ENCODE assay signal across 8 cellular contexts in the genomic region with DNA sequence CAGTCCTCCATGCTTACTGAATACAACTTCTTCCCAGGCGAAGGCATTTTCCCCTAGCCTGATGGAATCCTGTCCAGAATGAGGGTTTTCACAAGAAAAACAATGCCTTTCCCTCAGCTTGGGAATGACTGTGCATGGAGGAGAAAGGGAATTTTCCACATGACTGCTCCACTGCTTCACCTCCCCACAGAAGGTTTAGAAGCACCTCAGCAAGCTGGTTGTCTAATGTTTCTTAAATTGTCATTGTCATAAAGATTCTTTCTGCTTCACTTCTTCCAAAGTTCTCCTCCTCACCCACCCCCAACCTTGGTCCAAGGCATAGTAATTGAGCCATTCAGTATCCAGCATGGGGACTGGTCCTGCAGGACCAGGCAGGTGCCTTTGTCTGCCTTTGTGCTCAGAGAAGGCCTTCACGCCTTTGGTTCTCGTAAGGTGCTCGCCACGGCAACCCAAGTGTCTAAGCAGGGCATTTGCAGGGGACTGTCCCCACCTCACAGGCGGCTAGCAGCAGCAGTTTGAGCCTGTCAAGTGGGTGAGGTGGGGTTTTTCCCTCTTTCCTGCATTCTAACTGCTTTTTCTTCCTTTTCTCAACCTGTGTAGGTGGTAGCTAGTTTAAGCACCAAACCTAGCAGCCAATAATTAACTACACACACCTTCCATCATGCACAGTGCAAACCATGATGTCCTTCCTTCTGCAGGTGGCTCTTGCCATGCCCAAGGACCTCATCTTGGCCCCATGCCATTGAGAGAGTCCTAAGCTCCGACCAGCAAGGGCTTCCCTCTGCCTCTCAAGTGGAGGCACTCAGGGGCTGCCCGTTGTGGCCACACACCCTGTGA.
DNase-seq lines count a peak whose midpoint lies in the region; ATAC-seq and TF ChIP-seq lines count a peak whose summit lies in the region.

No MANE protein-coding gene starts in this region.

- H3K36me3 ChIP-seq in H7 (replicated peaks; ENCODE audit: control insufficient read depth, insufficient read depth, low read length) = no peaks in the 10 kb centered on the region

- H3K4me1 Mint-ChIP-seq in activated B cell treated with CpG ODN at 0.5 μM for 24 hours = peaks cover 69% of the 10 kb centered on the region

- peak; percentile 68 for ATAC-seq in HG02642 (IDR thresholded peaks at IDR 0.05; ENCODE audit: poor library complexity, unreplicated experiment)
- ATAC-seq in activated B cell treated with CpG ODN at 0.5 μM for 24 hours (ENCODE audit: low read depth) = peak; percentile 83

- H3K27ac Mint-ChIP-seq in activated B cell treated with CpG ODN at 0.5 μM for 24 hours = peak overlapping the region; percentile 64

- POLR2A ChIA-PET in activated B cell treated with CpG ODN at 0.5 μM for 24 hours (lab: Charles Lee) = interaction anchor here (1.1 to 1.4 kb wide), 2 partner anchors 11 to 102 kb away, joined by 4 read pairs; no protein-coding TSS in a partner anchor

- H3K36me3 Mint-ChIP-seq in activated B cell treated with CpG ODN at 0.5 μM for 24 hours (ENCODE audit: low read depth) = no peaks in the 10 kb centered on the region

- no peak overlapping the region for H3K4me3 ChIP-seq in H7 (ENCODE audit: insufficient read depth, low read depth, low read length)

- H3K27me3 ChIP-seq in H7 (ENCODE audit: control insufficient read depth, insufficient read depth, low read length) = no peaks in the 10 kb centered on the region; the same call in 1 of the 2 replicates

- H3K27me3 Mint-ChIP-seq in activated B cell treated with CpG ODN at 0.5 μM for 24 hours = no peaks in the 10 kb centered on the region

- no peak for TF ChIP-seq CTCF in activated B cell treated with CpG ODN at 0.5 μM for 24 hours (IDR thresholded peaks at IDR 0.05)

- intact Hi-C loops in activated B cell treated with CpG ODN at 0.5 μM for 24 hours (cut with micrococcal nuclease) = loop anchor here (1.0 to 5.0 kb wide), 5 partner anchors 18 to 248 kb away; a partner anchor contains a TSS

- DNase-seq in NCI-H345 (lab: John Stamatoyannopoulos, UW) (peak; percentile 21), NCI-H345 treated with DMSO at 0.1 percent for 48 hours (lab: John Stamatoyannopoulos, UW; ENCODE audit: unreplicated experiment) (no peak), activated B cell treated with CpG ODN at 0.5 μM for 24 hours (no peak), HCEC 1CT (no peak), H7 (no peak), pons (ENCODE audit: low spot score) (no peak)
- DNase-seq in stimulated activated CD4-positive, alpha-beta T cell treated with anti-CD3 and anti-CD28 coated beads, Interleukin-4, amount 100 ng/mL, for 1 hour = peak; percentile 43

- CTCF ChIA-PET in activated B cell treated with CpG ODN at 0.5 μM for 24 hours (lab: Charles Lee) = interaction anchor here (1.0 kb wide), 1 partner anchor 63 kb away, joined by 3 read pairs; no protein-coding TSS in a partner anchor

- no peaks in the 10 kb centered on the region for H3K9me3 Mint-ChIP-seq in activated B cell treated with CpG ODN at 0.5 μM for 24 hours

- H3K4me3 Mint-ChIP-seq in activated B cell treated with CpG ODN at 0.5 μM for 24 hours = peak overlapping the region; percentile 16

Comparison
In these comparisons a context has a peak if more than half of its experiments do, and no peak if none do; other contexts are left out.
1. DNase-seq: peak in NCI-H345 (single experiment) and stimulated activated CD4-positive, alpha-beta T cell treated with anti-CD3 and anti-CD28 coated beads, Interleukin-4, amount 100 ng/mL, for 1 hour (single experiment); none in NCI-H345 treated with DMSO at 0.1 percent for 48 hours (single experiment), activated B cell treated with CpG ODN at 0.5 μM for 24 hours (single experiment), HCEC 1CT (single experiment), H7 (single experiment) and pons (single experiment).